In the genomic region with DNA sequence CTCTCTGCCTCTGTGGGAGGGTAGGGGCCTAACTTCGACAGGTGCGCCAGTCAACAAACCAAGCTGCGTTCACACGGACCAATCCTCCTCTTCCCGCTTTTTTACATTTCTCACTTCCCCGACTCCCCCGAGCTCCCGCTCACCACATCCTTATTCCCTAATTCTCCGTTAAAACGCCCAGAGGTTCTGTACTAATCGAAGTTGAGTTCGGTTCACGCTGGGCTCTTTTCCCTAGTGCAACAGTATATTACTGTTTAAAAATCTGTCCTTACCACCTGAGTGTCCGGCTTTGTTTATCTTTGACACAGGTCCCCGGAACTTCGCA, we compare ENCODE assay signal across 8 cellular contexts. TPM values are rescaled to one million over a fixed set of nuclear protein-coding genes. Genes with fewer than 3 reads are reported as not detected.
DNase-seq lines count a peak whose midpoint lies in the region; ATAC-seq, FAIRE-seq and TF ChIP-seq lines count a peak whose summit lies in the region.

No MANE protein-coding gene starts in this region.

- no peaks in the 10 kb centered on the region for H3K9me3 ChIP-seq in astrocyte (ENCODE audit: insufficient read depth, low read depth, low read length)
- no peaks in the 10 kb centered on the region for H3K9me3 ChIP-seq in keratinocyte (ENCODE audit: control insufficient read depth, low read depth, low read length)
- no peaks in the 10 kb centered on the region for H3K9me3 ChIP-seq in stomach

- WGBS in stomach, 5 donors: 1 to 2% (median 1%) methylated on average over 16 of the region's 16 CpGs

- H3K4me1 ChIP-seq in astrocyte (ENCODE audit: insufficient read depth, low read length) (no peaks in the 10 kb centered on the region), keratinocyte (ENCODE audit: control insufficient read depth, extremely low read depth, insufficient read depth, low read length) (peaks cover 15% of the 10 kb centered on the region), stomach (peaks cover 15 to 64% (median 43%) of the 10 kb centered on the region in 4 donors)

- H3K4me2 ChIP-seq in astrocyte (ENCODE audit: low read length) (peak overlapping the region; percentile 86), keratinocyte (ENCODE audit: control insufficient read depth, extremely low read depth, insufficient read depth, low read depth, low read length) (peak overlapping the region; percentile 98)

- H3K4me3 Mint-ChIP-seq in astrocyte (ENCODE audit: unreplicated experiment): peak overlapping the region; percentile 92

- dilution Hi-C loops in keratinocyte (cut with MboI; ENCODE audit: extremely low pct_ligation_motif_present, low sequenced_read_pairs): no loop called here

- H3K4me1 Mint-ChIP-seq in astrocyte (ENCODE audit: low read depth, unreplicated experiment): peaks cover 28% of the 10 kb centered on the region

- peak; percentile 4 for ATAC-seq in GM21619 (IDR thresholded peaks at IDR 0.05; ENCODE audit: unreplicated experiment)
- ATAC-seq in HG03342 (IDR thresholded peaks at IDR 0.05; ENCODE audit: unreplicated experiment): no peak

- H3K27me3 Mint-ChIP-seq in astrocyte (ENCODE audit: low read depth, unreplicated experiment): no peaks in the 10 kb centered on the region

- FAIRE-seq in astrocyte (lab: Jason Lieb, UNC) (no peak), keratinocyte (lab: Jason Lieb, UNC) (no peak)

- H3K4me3 ChIP-seq in astrocyte (ENCODE audit: insufficient read depth, low read depth, low read length) (peak overlapping the region; percentile 91), keratinocyte (ENCODE audit: control insufficient read depth in 2 of 3, extremely low read depth in 1 of 3, insufficient read depth in 2 of 3, low read depth in 1 of 3, low read length in 3 of 3) (peak overlapping the region; percentile 79 to 84 (median 82)), stomach (peak overlapping the region; percentile 70 to 96 (median 89))

- intact Hi-C loops in stomach (cut with DNase I; ENCODE audit: low total_unique reads): no loop called here

- peaks cover 54% of the 10 kb centered on the region for H4K20me1 ChIP-seq in astrocyte (ENCODE audit: insufficient read depth, low read length)
- H4K20me1 ChIP-seq in keratinocyte (ENCODE audit: control insufficient read depth, extremely low read depth, insufficient read depth, low read length): peaks cover 19% of the 10 kb centered on the region

- H2AFZ ChIP-seq in astrocyte (ENCODE audit: low read depth, low read length): peak overlapping the region; percentile 95
- peak overlapping the region; percentile 95 for H2AFZ ChIP-seq in keratinocyte (ENCODE audit: control insufficient read depth, low read length)

- H3K9me1 ChIP-seq in keratinocyte (ENCODE audit: control insufficient read depth, extremely low read depth, insufficient read depth, low read length): peaks cover 3% of the 10 kb centered on the region

- DNase-seq in CD1c-positive myeloid dendritic cell (ENCODE audit: extremely low spot score): peak; percentile 56
- peak; percentile 9 for DNase-seq in NCI-H510A (lab: John Stamatoyannopoulos, UW)
- no peak for DNase-seq in astrocyte (ENCODE audit: low read depth)
- no peak for DNase-seq in keratinocyte (ENCODE audit: low read depth, low spot score)
- DNase-seq in stomach: no peak
- DNase-seq in amniotic stem cell (lab: John Stamatoyannopoulos, UW): no peak

- H3K27me3 ChIP-seq in astrocyte (ENCODE audit: insufficient read depth, low read length) (no peaks in the 10 kb centered on the region), keratinocyte (ENCODE audit: control insufficient read depth, extremely low read depth, insufficient read depth, low read length) (no peaks in the 10 kb centered on the region), stomach (no peaks in the 10 kb centered on the region)

- H3K79me2 ChIP-seq in astrocyte (ENCODE audit: insufficient read depth, low read length): peaks cover 55% of the 10 kb centered on the region
- H3K79me2 ChIP-seq in keratinocyte (ENCODE audit: control insufficient read depth, insufficient read depth, low read length): peaks cover 45% of the 10 kb centered on the region

- TF ChIP-seq EP300 in stomach (IDR thresholded peaks at IDR 0.05): no peak

- H3K27ac ChIP-seq in astrocyte (ENCODE audit: low read depth, low read length) (peak overlapping the region; percentile 75), keratinocyte (ENCODE audit: control insufficient read depth, insufficient read depth, low read length) (peak overlapping the region; percentile 65), stomach (peak overlapping the region; percentile 80 to 91 (median 88))

- no peak overlapping the region for H3K27ac Mint-ChIP-seq in astrocyte (ENCODE audit: unreplicated experiment)

- TF ChIP-seq CTCF in astrocyte (IDR thresholded peaks at IDR 0.05; ENCODE audit: insufficient read depth, low read depth, low read length) (no peak), keratinocyte (optimal IDR thresholded peaks at IDR 0.05 in 1 of 3, IDR thresholded peaks at IDR 0.05 in 1 of 3, conservative IDR thresholded peaks at IDR 0.05 in 1 of 3; ENCODE audit: extremely low read depth in 1 of 3, insufficient read depth in 2 of 3, low read length in 3 of 3) (no peak), stomach (IDR thresholded peaks at IDR 0.05) (no peak)

- no peak for TF ChIP-seq POLR2A in stomach (IDR thresholded peaks at IDR 0.05)

- no peaks in the 10 kb centered on the region for H3K9me3 Mint-ChIP-seq in astrocyte (ENCODE audit: unreplicated experiment)

- H3K36me3 Mint-ChIP-seq in astrocyte (ENCODE audit: low read depth, unreplicated experiment): no peaks in the 10 kb centered on the region

- peaks cover 2% of the 10 kb centered on the region for H3K36me3 ChIP-seq in astrocyte (ENCODE audit: insufficient read depth, low read length)
- peaks cover 2 to 4% of the 10 kb centered on the region in 2 experiments for H3K36me3 ChIP-seq in keratinocyte (ENCODE audit: control insufficient read depth in 2 of 2, extremely low read depth in 1 of 2, insufficient read depth in 2 of 2, low read length in 2 of 2)
- H3K36me3 ChIP-seq in stomach: peaks cover 1 to 14% (median 6%) of the 10 kb centered on the region in 4 donors

- peak overlapping the region; percentile 89 for H3K9ac ChIP-seq in astrocyte (ENCODE audit: low read length)
- H3K9ac ChIP-seq in keratinocyte (ENCODE audit: control insufficient read depth, extremely low read depth, insufficient read depth, low read length): peak overlapping the region; percentile 76

RNA-seq across cellular contexts. Expression of gene POLR2D, which starts 0.5 kb away (rescaled TPM):
- 35.8 and 37.7 TPM in 2 replicates for total RNA-seq in astrocyte
- polyA plus RNA-seq in keratinocyte: 8.3 to 27.3 TPM (median 15.3 TPM) in 3 replicates
- polyA plus RNA-seq in keratinocyte (2011; ENCODE audit: low read depth): 10.6 TPM
- 12.4 and 21.3 TPM in 2 replicates for polyA plus RNA-seq in keratinocyte (2011; cell fraction: cytosol; rRNA removed)
- polyA plus RNA-seq in keratinocyte (2011; cell fraction: nucleus; rRNA removed): 7.9 and 9.1 TPM in 2 replicates
- 21.3 and 23.1 TPM in 2 replicates for polyA plus RNA-seq in keratinocyte (2012; ENCODE audit: low replicate concordance)
- polyA minus RNA-seq in keratinocyte: 12.6 to 19.3 TPM (median 15.6 TPM) in 3 replicates
- polyA minus RNA-seq in keratinocyte (2011; cell fraction: cytosol; rRNA and poly(A)+ RNA removed): 10.4 TPM
- polyA minus RNA-seq in keratinocyte (2011; cell fraction: nucleus; rRNA and poly(A)+ RNA removed): 2.3 and 4.0 TPM in 2 replicates
- total RNA-seq in stomach: 10 to 100 TPM in 2 of 5 donors, 1 to 10 TPM in 3; 3.5 to 20.1 (median 8.7) TPM
- 10 to 100 TPM in 1 of 3 donors, 1 to 10 TPM in 2; 6.3 to 10.5 (median 7.9) TPM for polyA plus RNA-seq in stomach

RNA-seq across cellular contexts. Expression of gene AMMECR1L, which starts 28.3 kb away (rescaled TPM):
- 30.5 and 32.2 TPM in 2 replicates for total RNA-seq in astrocyte
- polyA plus RNA-seq in keratinocyte: 12.6 to 23.0 TPM (median 16.8 TPM) in 3 replicates
- polyA plus RNA-seq in keratinocyte (2011; ENCODE audit: low read depth): 7.1 TPM
- 15.1 and 20.8 TPM in 2 replicates for polyA plus RNA-seq in keratinocyte (2011; cell fraction: cytosol; rRNA removed)
- polyA plus RNA-seq in keratinocyte (2011; cell fraction: nucleus; rRNA removed): 37.6 and 43.4 TPM in 2 replicates
- 16.1 and 16.2 TPM in 2 replicates for polyA plus RNA-seq in keratinocyte (2012; ENCODE audit: low replicate concordance)
- polyA minus RNA-seq in keratinocyte: 12.6 to 21.8 TPM (median 18.0 TPM) in 3 replicates
- 14.4 TPM for polyA minus RNA-seq in keratinocyte (2011; cell fraction: cytosol; rRNA and poly(A)+ RNA removed)
- polyA minus RNA-seq in keratinocyte (2011; cell fraction: nucleus; rRNA and poly(A)+ RNA removed): 21.2 and 34.1 TPM in 2 replicates
- total RNA-seq in stomach: 10 to 100 TPM in 3 of 5 donors, 1 to 10 TPM in 2; 1.4 to 19.8 (median 14.3) TPM
- polyA plus RNA-seq in stomach: 1 to 10 TPM; 5.7 to 6.7 (median 6.4) TPM

RNA-seq across cellular contexts. Expression of gene WDR33, which starts 46.5 kb away (rescaled TPM):
- 40.9 and 41.8 TPM in 2 replicates for total RNA-seq in astrocyte
- 25.4 to 44.5 TPM (median 26.5 TPM) in 3 replicates for polyA plus RNA-seq in keratinocyte
- polyA plus RNA-seq in keratinocyte (2011; ENCODE audit: low read depth): 35.5 TPM
- polyA plus RNA-seq in keratinocyte (2011; cell fraction: cytosol; rRNA removed): 12.5 and 26.0 TPM in 2 replicates
- 33.1 and 38.9 TPM in 2 replicates for polyA plus RNA-seq in keratinocyte (2011; cell fraction: nucleus; rRNA removed)
- polyA plus RNA-seq in keratinocyte (2012; ENCODE audit: low replicate concordance): 16.6 and 19.4 TPM in 2 replicates
- 21.3 to 73.0 TPM (median 38.2 TPM) in 3 replicates for polyA minus RNA-seq in keratinocyte
- polyA minus RNA-seq in keratinocyte (2011; cell fraction: cytosol; rRNA and poly(A)+ RNA removed): 15.3 TPM
- 33.6 and 90.4 TPM in 2 replicates for polyA minus RNA-seq in keratinocyte (2011; cell fraction: nucleus; rRNA and poly(A)+ RNA removed)
- total RNA-seq in stomach: 10 to 100 TPM; 11.7 to 99.9 (median 35.3) TPM
- 10 to 100 TPM in 1 of 3 donors, 1 to 10 TPM in 2; 7.9 to 12.0 (median 8.6) TPM for polyA plus RNA-seq in stomach

Comparison
In these comparisons a context has a peak if more than half of its experiments do, and no peak if none do; other contexts are left out.
1. DNase-seq: peak in CD1c-positive myeloid dendritic cell (single experiment) and NCI-H510A (single experiment); none in astrocyte (single experiment), keratinocyte (single experiment), stomach (single experiment) and amniotic stem cell (single experiment).
2. Peak in every context shown above with its lines, with median percentiles within 50 percentile points of each other: H3K27ac ChIP-seq and H3K4me3 ChIP-seq.